9 cellular contexts compared by ENCODE assay signal in the genomic region with DNA sequence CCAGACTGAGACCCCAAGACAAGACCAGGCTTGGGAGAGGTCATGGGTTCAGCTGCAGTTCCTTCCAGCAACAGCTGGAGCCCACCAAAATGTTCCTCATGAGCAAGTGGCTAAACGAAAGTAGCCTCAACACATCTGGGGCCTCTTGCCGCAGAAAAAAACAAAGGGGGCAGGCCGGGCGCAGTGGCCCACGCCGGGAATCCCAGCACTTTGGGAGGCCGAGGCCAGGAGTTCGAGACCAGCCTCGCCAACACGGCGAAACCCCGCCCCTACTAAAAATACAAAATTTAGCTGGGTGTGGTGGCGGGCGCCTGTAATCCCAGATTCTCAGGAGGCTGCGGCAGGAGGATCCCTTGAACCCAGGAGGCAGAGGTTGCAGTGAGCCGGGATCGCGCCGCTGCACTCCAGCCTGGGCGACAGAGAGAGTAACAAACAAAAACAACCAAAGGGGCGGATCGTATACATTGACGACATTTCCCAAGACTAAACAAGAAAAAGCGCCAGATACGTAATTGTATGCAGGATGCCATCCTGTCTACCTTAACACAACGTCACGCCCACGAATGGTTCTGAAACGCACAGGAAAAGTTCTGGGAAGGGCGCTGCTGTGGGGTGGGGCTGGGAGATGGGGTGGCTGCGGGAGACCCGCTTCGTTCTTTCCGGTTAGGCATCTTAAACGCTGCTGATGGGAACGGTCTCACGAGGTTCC. TPM values are rescaled to one million over a fixed set of nuclear protein-coding genes. Genes with fewer than 3 reads are reported as not detected.
DNase-seq lines count a peak whose midpoint lies in the region; ATAC-seq, FAIRE-seq and TF ChIP-seq lines count a peak whose summit lies in the region.
"Had no signal": no experiment of that assay in that cellular context is flagged by ENCODE, and none has a peak within 500 bp of the region (broad histone marks: within the 10 kb centered on the region; RNA-seq: fewer than 3 reads in every experiment).

No MANE protein-coding gene starts in this region.

- TF ChIP-seq CTCF in A673 (conservative IDR thresholded peaks at IDR 0.05; ENCODE audit: low read depth, low read length) (no peak), MCF 10A (IDR thresholded peaks at IDR 0.05; ENCODE audit: unreplicated experiment) (no peak), mesothelial cell of epicardium (IDR thresholded peaks at IDR 0.05; ENCODE audit: unreplicated experiment) (no peak)

- BruUV-seq in A673 (replicated peaks; lab: Mats Ljungman, UMichigan) (no TSS peak), MCF 10A (replicated peaks; lab: Mats Ljungman, UMichigan) (no TSS peak)

- H3K4me3 Mint-ChIP-seq in MCF 10A (ENCODE audit: unreplicated experiment) (peak overlapping the region; percentile 76), mesothelial cell of epicardium (peak overlapping the region; percentile 81)

- H3K4me3 ChIP-seq in A673 (ENCODE audit: low read depth, low read length, poor library complexity, severe bottlenecking) (peak overlapping the region; percentile 77), HUES6 (ENCODE audit: low read depth, low read length) (peak overlapping the region; percentile 80)

- POLR2A ChIA-PET in A673 (lab: Charles Lee; ENCODE audit: low non-redundant PET): no interaction called here
- POLR2A ChIA-PET in MCF 10A (lab: Yijun Ruan, JAX): interaction anchor here (0.6 to 6.0 kb wide), 6 partner anchors 12 to 114 kb away, joined by 3 to 34 read pairs (median 4); a partner anchor contains a TSS

- H3K27me3 ChIP-seq in A673 (replicated peaks; ENCODE audit: insufficient read depth, low read depth, low read length, poor library complexity) (no peaks in the 10 kb centered on the region), HUES6 (ENCODE audit: control insufficient read depth, insufficient read depth, low read length) (no peaks in the 10 kb centered on the region)

- FAIRE-seq in urothelium cell line (lab: Jason Lieb, UNC): no peak
- FAIRE-seq: TTC549 had no signal

- intact Hi-C loops in A673 (cut with micrococcal nuclease; ENCODE audit: unreplicated experiment): no loop called here
- intact Hi-C loops in MCF 10A (cut with micrococcal nuclease): no loop called here

- peak overlapping the region; percentile 87 for H3K9ac ChIP-seq in HUES6 (ENCODE audit: low read length)

- ATAC-seq in HG02610 (IDR thresholded peaks at IDR 0.05; ENCODE audit: unreplicated experiment) (no peak), HG03097 (IDR thresholded peaks at IDR 0.05; ENCODE audit: low FRiP score, unreplicated experiment) (no peak), HG03442 (IDR thresholded peaks at IDR 0.05; ENCODE audit: unreplicated experiment) (no peak)

- H3K27me3 Mint-ChIP-seq in MCF 10A (ENCODE audit: insufficient read depth, unreplicated experiment) (no peaks in the 10 kb centered on the region), mesothelial cell of epicardium (ENCODE audit: low read depth) (no peaks in the 10 kb centered on the region)

- H3K9me3 ChIP-seq in A673 (ENCODE audit: low read depth, low read length, poor library complexity, severe bottlenecking): no peaks in the 10 kb centered on the region
- no peaks in the 10 kb centered on the region for H3K9me3 ChIP-seq in HUES6 (ENCODE audit: control insufficient read depth, insufficient read depth, low read depth, low read length)

- H3K4me1 Mint-ChIP-seq in MCF 10A (ENCODE audit: insufficient read depth, unreplicated experiment) (peaks cover 16% of the 10 kb centered on the region), mesothelial cell of epicardium (peaks cover 21% of the 10 kb centered on the region)

- H3K36me3 ChIP-seq in A673 (ENCODE audit: insufficient read depth, low read length, poor library complexity, severe bottlenecking): peaks cover 24% of the 10 kb centered on the region
- peaks cover 48% of the 10 kb centered on the region for H3K36me3 ChIP-seq in HUES6 (ENCODE audit: control insufficient read depth, insufficient read depth, low read length)

- H3K36me3 Mint-ChIP-seq in MCF 10A (ENCODE audit: insufficient read depth, unreplicated experiment) (peaks cover 36% of the 10 kb centered on the region), mesothelial cell of epicardium (peaks cover 11% of the 10 kb centered on the region)

- peaks cover 15% of the 10 kb centered on the region for H3K4me1 ChIP-seq in A673 (ENCODE audit: insufficient read depth, low read length, poor library complexity, severe bottlenecking)
- peaks cover 7% of the 10 kb centered on the region; the same call in 1 of the 2 replicates for H3K4me1 ChIP-seq in HUES6 (ENCODE audit: control insufficient read depth, insufficient read depth, low read length)

- CTCF ChIA-PET in A673 (lab: Charles Lee): no interaction called here
- CTCF ChIA-PET in MCF 10A (lab: Yijun Ruan, JAX): interaction anchor here (0.8 to 1.0 kb wide), 2 partner anchors 13 to 75 kb away, joined by 3 to 4 read pairs; a partner anchor contains a TSS

- DNase-seq in A673 (ENCODE audit: low spot score): peak; percentile 29
- no peak for DNase-seq in MCF 10A (ENCODE audit: unreplicated experiment)
- DNase-seq in mesothelial cell of epicardium (ENCODE audit: low spot score in 2 of 2, unreplicated experiment in 2 of 2): no peak
- DNase-seq in urothelium cell line (ENCODE audit: low spot score): no peak

- peak overlapping the region; percentile 16 for H3K27ac Mint-ChIP-seq in MCF 10A (ENCODE audit: low read depth, unreplicated experiment)
- no peak overlapping the region for H3K27ac Mint-ChIP-seq in mesothelial cell of epicardium

- H3K9me3 Mint-ChIP-seq in MCF 10A (ENCODE audit: unreplicated experiment): no peaks in the 10 kb centered on the region
- H3K9me3 Mint-ChIP-seq in mesothelial cell of epicardium: no peaks in the 10 kb centered on the region

- H3K27ac ChIP-seq in A673 (ENCODE audit: low read depth, low read length, poor library complexity, severe bottlenecking): peak overlapping the region; percentile 85
- H3K27ac ChIP-seq in HUES6 (ENCODE audit: low read depth, low read length): no peak overlapping the region; the same call in 1 of the 2 replicates

RNA-seq across cellular contexts. Expression of a gene that starts 1.7 kb away (rescaled TPM):
- total RNA-seq in A673 (2021) (26.2 and 27.7 TPM in 2 replicates), MCF 10A (2022) (16.3 and 17.4 TPM in 2 replicates), mesothelial cell of epicardium (22.1 to 24.6 TPM (median 23.3 TPM) in 3 replicates)

RNA-seq across cellular contexts. Expression of a gene that starts 27.5 kb away (rescaled TPM):
- total RNA-seq in A673 (2021) (84.1 and 94.8 TPM in 2 replicates), MCF 10A (2022) (66.0 and 66.3 TPM in 2 replicates), mesothelial cell of epicardium (72.2 to 74.6 TPM (median 72.7 TPM) in 3 replicates)

RNA-seq across cellular contexts. Expression of a gene that starts 27.6 kb away (rescaled TPM):
- total RNA-seq in A673 (2021) (135 and 146 TPM in 2 replicates), MCF 10A (2022) (58.9 and 82.2 TPM in 2 replicates), mesothelial cell of epicardium (67.3 to 72.1 TPM (median 71.9 TPM) in 3 replicates)

RNA-seq across cellular contexts. Expression of a gene that starts 38.0 kb away (rescaled TPM):
- total RNA-seq in A673 (2021) (22.9 and 24.8 TPM in 2 replicates), MCF 10A (2022) (9.6 and 9.9 TPM in 2 replicates), mesothelial cell of epicardium (18.2 to 19.3 TPM (median 18.2 TPM) in 3 replicates)

RNA-seq across cellular contexts. Expression of a gene that starts 44.8 kb away (rescaled TPM):
- total RNA-seq in A673 (2021) (72.9 and 73.7 TPM in 2 replicates), MCF 10A (2022) (85.8 and 88.8 TPM in 2 replicates), mesothelial cell of epicardium (89.9 to 92.2 TPM (median 90.2 TPM) in 3 replicates)
